8 cellular contexts compared by ENCODE assay signal in genomic region chr10:18651324-18652007, GRCh38. TPM values are rescaled to one million over a fixed set of nuclear protein-coding genes. Genes with fewer than 3 reads are reported as not detected.
DNase-seq lines count a peak whose midpoint lies in the region; FAIRE-seq and TF ChIP-seq lines count a peak whose summit lies in the region.

NSUN6 (minus strand) TSS chr10:18651587; CDS start chr10:18651203, 384 bp downstream.

- DNase-seq in G401 (ENCODE audit: low spot score), result peak; percentile 92
- peak; percentile 69 for DNase-seq in H54 (ENCODE audit: insufficient read length, low spot score)
- peak; percentile 73 for DNase-seq in M059J (ENCODE audit: low read depth)
- peak; percentile 79 for DNase-seq in SIG-M5 treated with dmso at 0.1 percent for 504 hours (lab: John Stamatoyannopoulos, UW; ENCODE audit: unreplicated experiment)
- peak; percentile 89 for DNase-seq in activated gamma-delta T cell treated with anti-CD3 and anti-CD28 coated beads, Interleukin-2, amount 50 U/mL, for 16 hours (ENCODE audit: low read depth)
- DNase-seq in foreskin melanocyte, result peak; percentile 74
- DNase-seq in substantia nigra (lab: John Stamatoyannopoulos, UW), result peak in 48 of 49 donors; percentile 34 to 97 (median 82)

- in situ Hi-C loops in G401 (cut with HindIII; ENCODE audit: low sequenced_read_pairs), result no loop called here

- peaks cover 9% of the 10 kb centered on the region for H3K36me3 ChIP-seq in neuron (ENCODE audit: insufficient read depth, low read length)

- peak within 1 kb of the TSS; percentile 61 for H3K4me3 ChIP-seq in neuron (ENCODE audit: low read length)

- H3K9me3 ChIP-seq in neuron (ENCODE audit: low read length), result no peaks in the 10 kb centered on the region

- TF ChIP-seq POLR2A in H54 (IDR thresholded peaks at IDR 0.05; ENCODE audit: low read depth, low read length), result peak; percentile 58

- peak; percentile 94 for FAIRE-seq in H54 (lab: Jason Lieb, UNC)

- peak within 1 kb of the TSS; percentile 85 for H3K27ac ChIP-seq in substantia nigra (ENCODE audit: low read depth, low read length, poor library complexity, severe bottlenecking)

- H3K27me3 ChIP-seq in neuron (ENCODE audit: insufficient read depth, low read length), result no peaks in the 10 kb centered on the region

- H3K4me1 ChIP-seq in neuron (ENCODE audit: insufficient read depth, low read length), result peaks cover 23% of the 10 kb centered on the region

- H2AFZ ChIP-seq in neuron (ENCODE audit: low read depth, low read length), result peak within 1 kb of the TSS; percentile 72

RNA-seq across cellular contexts. Expression of gene NSUN6, which starts in this region (rescaled TPM):
- 6.0 and 6.3 TPM in 2 replicates for total RNA-seq in G401 (2014; rRNA removed; shearing (Covaris generic))
- total RNA-seq in M059J (2014; rRNA removed; shearing (Covaris generic)), result 4.5 and 5.7 TPM in 2 replicates

Comparison
In these comparisons a context has a peak if more than half of its experiments do, and no peak if none do; other contexts are left out.
1. Peak in every context shown above with its lines: DNase-seq, H3K4me3 ChIP-seq and H3K27ac ChIP-seq.